ENCODE assay signal across 8 cellular contexts in the genomic region with DNA sequence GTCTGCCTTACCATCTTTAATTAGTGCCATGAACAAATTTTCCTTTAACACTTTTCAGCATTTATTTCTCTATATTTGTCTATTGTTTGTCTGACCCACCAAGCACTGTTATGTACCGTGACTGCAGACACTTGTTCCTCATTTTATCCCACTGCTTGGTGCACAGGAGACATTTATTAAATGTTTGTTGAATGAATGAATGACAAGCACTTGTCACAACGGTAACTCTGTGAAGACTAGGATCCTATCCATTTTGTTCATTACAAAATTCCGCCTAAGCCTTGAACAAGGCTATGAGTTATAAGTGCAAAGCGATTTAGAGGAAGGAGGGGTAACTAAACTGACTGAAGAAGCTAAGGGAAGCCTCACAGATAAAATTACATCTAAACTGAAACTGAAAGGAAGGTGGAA. TPM values are rescaled to one million over a fixed set of nuclear protein-coding genes. Genes with fewer than 3 reads are reported as not detected.
DNase-seq lines count a peak whose midpoint lies in the region; ATAC-seq and TF ChIP-seq lines count a peak whose summit lies in the region.

No MANE protein-coding gene starts in this region.

- no peak for DNase-seq in activated CD4-positive, alpha-beta T cell treated with anti-CD3 and anti-CD28 coated beads, Interleukin-2, amount 10 ng/mL, durations not matched to agents 7 days and 5 days
- no peak for DNase-seq in activated CD4-positive, alpha-beta T cell treated with anti-CD3 and anti-CD28 coated beads for 1 hour
- DNase-seq in adrenal gland, result no peak
- no peak for DNase-seq in NCI-H1105 treated with DMSO at 0.1 percent for 48 hours (lab: John Stamatoyannopoulos, UW)
- DNase-seq in stimulated activated CD4-positive, alpha-beta T cell treated with anti-CD3 and anti-CD28 coated beads, Interleukin-12 subunit alpha, Interleukin-12 subunit beta, amount 100 ng/mL, for 4 hours, result no peak

- peak overlapping the region; percentile 91 for H3K4me3 Mint-ChIP-seq in activated CD4-positive, alpha-beta T cell treated with anti-CD3 and anti-CD28 coated beads, Interleukin-2, amount 10 ng/mL, durations not matched to agents 7 days and 5 days

- peak overlapping the region; percentile 57 to 88 for H3K9ac ChIP-seq in liver (ENCODE audit: low read depth in 1 of 2, low read length in 2 of 2)

- H3K4me1 ChIP-seq in adrenal gland (replicated peaks in 1 of 2) (peaks cover 3 to 25% of the 10 kb centered on the region in 2 donors), liver (ENCODE audit: control insufficient read depth in 4 of 4, insufficient read depth in 4 of 4, low read length in 3 of 4) (peaks cover 5 to 26% (median 17%) of the 10 kb centered on the region in 4 donors), thymus (ENCODE audit: control insufficient read depth, insufficient read depth, low read length) (peaks cover 13% of the 10 kb centered on the region)

- TF ChIP-seq RAD21 in liver (IDR thresholded peaks at IDR 0.05), result no peak

- H3K27me3 ChIP-seq in adrenal gland, result no peaks in the 10 kb centered on the region
- no peaks in the 10 kb centered on the region for H3K27me3 ChIP-seq in liver (ENCODE audit: control insufficient read depth in 4 of 4, insufficient read depth in 4 of 4, low read length in 3 of 4)
- no peaks in the 10 kb centered on the region for H3K27me3 ChIP-seq in thymus (ENCODE audit: control insufficient read depth, insufficient read depth)

- H3K4me3 ChIP-seq in adrenal gland (peak overlapping the region in 2 of 4 donors; percentile 31 to 87), liver (ENCODE audit: low read depth in 1 of 3, low read length in 3 of 3) (peak overlapping the region; percentile 75 to 97 (median 90)), thymus (ENCODE audit: low read length) (peak overlapping the region; percentile 89)

- 28 to 34% (median 29%) methylated on average over 4 of the region's 4 CpGs for WGBS in adrenal gland, 4 donors
- 43% methylated on average over 4 of the region's 4 CpGs for WGBS in liver
- WGBS in thymus, result 48% methylated on average over 4 of the region's 4 CpGs

- TF ChIP-seq CTCF in adrenal gland (IDR thresholded peaks at IDR 0.05), result no peak
- no peak for TF ChIP-seq CTCF in liver (IDR thresholded peaks at IDR 0.05; ENCODE audit: low read depth, low read length, missing input control)

- H3K4me1 Mint-ChIP-seq in activated CD4-positive, alpha-beta T cell treated with anti-CD3 and anti-CD28 coated beads, Interleukin-2, amount 10 ng/mL, durations not matched to agents 7 days and 5 days, result peaks cover 66% of the 10 kb centered on the region

- no peak for ATAC-seq in HG03175 (IDR thresholded peaks at IDR 0.05; ENCODE audit: unreplicated experiment)

- H3K9me3 Mint-ChIP-seq in activated CD4-positive, alpha-beta T cell treated with anti-CD3 and anti-CD28 coated beads, Interleukin-2, amount 10 ng/mL, durations not matched to agents 7 days and 5 days, result no peaks in the 10 kb centered on the region

- H3K36me3 Mint-ChIP-seq in activated CD4-positive, alpha-beta T cell treated with anti-CD3 and anti-CD28 coated beads, Interleukin-2, amount 10 ng/mL, durations not matched to agents 7 days and 5 days (ENCODE audit: low read depth), result peaks cover 20% of the 10 kb centered on the region

- peaks cover 0 to 15% of the 10 kb centered on the region in 2 donors for H3K36me3 ChIP-seq in adrenal gland (replicated peaks in 1 of 2)
- H3K36me3 ChIP-seq in liver (ENCODE audit: control insufficient read depth in 4 of 4, insufficient read depth in 3 of 4, low read depth in 1 of 4, low read length in 3 of 4), result peaks cover 0 to 12% (median 11%) of the 10 kb centered on the region in 4 donors
- H3K36me3 ChIP-seq in thymus (ENCODE audit: control insufficient read depth, insufficient read depth), result peaks cover 12% of the 10 kb centered on the region

- H3K27me3 Mint-ChIP-seq in activated CD4-positive, alpha-beta T cell treated with anti-CD3 and anti-CD28 coated beads, Interleukin-2, amount 10 ng/mL, durations not matched to agents 7 days and 5 days, result no peaks in the 10 kb centered on the region

- H3K27ac Mint-ChIP-seq in activated CD4-positive, alpha-beta T cell treated with anti-CD3 and anti-CD28 coated beads, Interleukin-2, amount 10 ng/mL, durations not matched to agents 7 days and 5 days, result peak overlapping the region; percentile 93

- POLR2A ChIA-PET in activated CD4-positive, alpha-beta T cell treated with anti-CD3 and anti-CD28 coated beads, Interleukin-2, amount 10 ng/mL, durations not matched to agents 7 days and 5 days (lab: Charles Lee), result no interaction called here

- H3K27ac ChIP-seq in adrenal gland (peak overlapping the region in 4 of 5 donors; percentile 56 to 88 (median 80)), liver (ENCODE audit: low read depth in 1 of 2, low read length in 2 of 2) (peak overlapping the region; percentile 76 to 78), thymus (ENCODE audit: low read depth) (peak overlapping the region; percentile 87)

- intact Hi-C loops in adrenal gland (cut with DNase I), result no loop called here

- CTCF ChIA-PET in activated CD4-positive, alpha-beta T cell treated with anti-CD3 and anti-CD28 coated beads, Interleukin-2, amount 10 ng/mL, durations not matched to agents 7 days and 5 days (lab: Charles Lee), result interaction anchor here (0.8 to 3.4 kb wide), 10 partner anchors 9 to 540 kb away, joined by 3 to 23 read pairs (median 4); partner anchors contain the start of genes AHCYL1 and CYB561D1

- no peaks in the 10 kb centered on the region for H3K9me3 ChIP-seq in adrenal gland (replicated peaks in 1 of 3)
- H3K9me3 ChIP-seq in liver (ENCODE audit: control insufficient read depth in 4 of 4, low read length in 3 of 4), result no peaks in the 10 kb centered on the region
- no peaks in the 10 kb centered on the region for H3K9me3 ChIP-seq in thymus (ENCODE audit: control insufficient read depth)

- TF ChIP-seq POLR2A in adrenal gland (IDR thresholded peaks at IDR 0.05), result no peak

TF ChIP-seq in liver, 16 proteins besides CTCF, POLR2A, EP300 and RAD21:
- no peak for TF ChIP-seq ZBTB33 (IDR thresholded peaks at IDR 0.05)
- TF ChIP-seq EGR1 (IDR thresholded peaks at IDR 0.05; ENCODE audit: low read depth in 2 of 2), result no peak
- TF ChIP-seq, protein P1, sequence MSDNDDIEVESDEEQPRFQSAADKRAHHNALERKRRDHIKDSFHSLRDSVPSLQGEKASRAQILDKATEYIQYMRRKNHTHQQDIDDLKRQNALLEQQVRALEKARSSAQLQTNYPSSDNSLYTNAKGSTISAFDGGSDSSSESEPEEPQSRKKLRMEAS (IDR thresholded peaks at IDR 0.05), result no peak
- peak; percentile 82 for TF ChIP-seq YY1 (IDR thresholded peaks at IDR 0.05)
- no peak for TF ChIP-seq JUND (IDR thresholded peaks at IDR 0.05)

RNA-seq across cellular contexts. Expression of gene STRIP1, which starts 0.4 kb away (rescaled TPM):
- 10 to 100 TPM; 33.4 to 35.9 TPM for total RNA-seq in activated CD4-positive, alpha-beta T cell treated with anti-CD3 and anti-CD28 coated beads, Interleukin-2, amount 10 ng/mL, durations not matched to agents 7 days and 5 days
- total RNA-seq in adrenal gland, result 10 to 100 TPM; 25.0 to 45.7 (median 33.7) TPM
- 10 to 100 TPM; 22.3 to 22.5 (median 22.3) TPM for polyA plus RNA-seq in adrenal gland
- 10 to 100 TPM; 20.5 to 22.8 TPM for total RNA-seq in liver
- 1 to 10 TPM; 5.8 to 6.0 TPM for polyA plus RNA-seq in liver
- 20.8 TPM for polyA plus RNA-seq in thymus

RNA-seq across cellular contexts. Expression of gene ALX3, which starts 36.4 kb away (rescaled TPM):
- not detected for total RNA-seq in activated CD4-positive, alpha-beta T cell treated with anti-CD3 and anti-CD28 coated beads, Interleukin-2, amount 10 ng/mL, durations not matched to agents 7 days and 5 days
- not detected for total RNA-seq in adrenal gland
- polyA plus RNA-seq in adrenal gland, result under 1 TPM in 1 of 3 donors, not detected in 2; 0.07 TPM
- not detected for total RNA-seq in liver
- not detected for polyA plus RNA-seq in liver
- polyA plus RNA-seq in thymus, result 0.16 TPM

RNA-seq across cellular contexts. Expression of gene AHCYL1, which starts 49.5 kb away (rescaled TPM):
- total RNA-seq in activated CD4-positive, alpha-beta T cell treated with anti-CD3 and anti-CD28 coated beads, Interleukin-2, amount 10 ng/mL, durations not matched to agents 7 days and 5 days, result 10 to 100 TPM; 50.4 to 50.9 TPM
- total RNA-seq in adrenal gland (100 to 1,000 TPM in 5 of 8 donors, 10 to 100 TPM in 3; 60.7 to 147 (median 114) TPM), liver (10 to 100 TPM; 27.1 to 40.7 TPM)
- polyA plus RNA-seq in adrenal gland (100 to 1,000 TPM in 1 of 3 donors, 10 to 100 TPM in 2; 33.5 to 172 (median 37.7) TPM), liver (10 to 100 TPM; 24.9 to 33.5 TPM), thymus (33.7 TPM)
